ENCODE assay signal across 8 cellular contexts in genomic region chr5:1801954-1802295, GRCh38. TPM values are rescaled to one million over a fixed set of nuclear protein-coding genes. Genes with fewer than 3 reads are reported as not detected.
A peak's percentile ranks its signal among the peaks of the same experiment; 100 is the strongest.
DNase-seq lines count a peak whose midpoint lies in the region; ATAC-seq, FAIRE-seq and TF ChIP-seq lines count a peak whose summit lies in the region.

No MANE protein-coding gene starts in this region.

- H3K9me3 ChIP-seq in HUES6 (ENCODE audit: control insufficient read depth, insufficient read depth, low read depth, low read length) (no peaks in the 10 kb centered on the region), keratinocyte (ENCODE audit: control insufficient read depth, low read depth, low read length) (no peaks in the 10 kb centered on the region), thoracic aorta (no peaks in the 10 kb centered on the region)

- H3K4me3 ChIP-seq in HUES6 (ENCODE audit: low read depth, low read length) (peak overlapping the region; percentile 98), keratinocyte (ENCODE audit: control insufficient read depth in 2 of 3, extremely low read depth in 1 of 3, insufficient read depth in 2 of 3, low read depth in 1 of 3, low read length in 3 of 3) (peak overlapping the region; percentile 77 to 97 (median 95)), thoracic aorta (peak overlapping the region; percentile 86)

- H3K4me1 Mint-ChIP-seq in activated naive CD8-positive, alpha-beta T cell (ENCODE audit: low read depth) = peaks cover 57% of the 10 kb centered on the region

- no peaks in the 10 kb centered on the region for H3K27me3 Mint-ChIP-seq in activated naive CD8-positive, alpha-beta T cell

- H3K27me3 ChIP-seq in HUES6 (ENCODE audit: control insufficient read depth, insufficient read depth, low read length) (no peaks in the 10 kb centered on the region), keratinocyte (ENCODE audit: control insufficient read depth, extremely low read depth, insufficient read depth, low read length) (no peaks in the 10 kb centered on the region), thoracic aorta (replicated peaks; ENCODE audit: insufficient read depth) (no peaks in the 10 kb centered on the region)

- no peak overlapping the region for H2AFZ ChIP-seq in keratinocyte (ENCODE audit: control insufficient read depth, low read length)

- no peaks in the 10 kb centered on the region for H3K9me3 Mint-ChIP-seq in activated naive CD8-positive, alpha-beta T cell (ENCODE audit: low read depth)

- peak overlapping the region; percentile 100 for H3K4me2 ChIP-seq in keratinocyte (ENCODE audit: control insufficient read depth, extremely low read depth, insufficient read depth, low read depth, low read length)

- TF ChIP-seq CTCF in C4-2B (conservative IDR thresholded peaks at IDR 0.05) (no peak), keratinocyte (optimal IDR thresholded peaks at IDR 0.05 in 1 of 3, IDR thresholded peaks at IDR 0.05 in 1 of 3, conservative IDR thresholded peaks at IDR 0.05 in 1 of 3; ENCODE audit: extremely low read depth in 1 of 3, insufficient read depth in 2 of 3, low read length in 3 of 3) (no peak), thoracic aorta (IDR thresholded peaks at IDR 0.05) (no peak)

- dilution Hi-C loops in keratinocyte (cut with MboI; ENCODE audit: extremely low pct_ligation_motif_present, low sequenced_read_pairs) = no loop called here

- H4K20me1 ChIP-seq in keratinocyte (ENCODE audit: control insufficient read depth, extremely low read depth, insufficient read depth, low read length) = no peaks in the 10 kb centered on the region

- peaks cover 7% of the 10 kb centered on the region for H3K36me3 Mint-ChIP-seq in activated naive CD8-positive, alpha-beta T cell

- H3K79me2 ChIP-seq in keratinocyte (ENCODE audit: control insufficient read depth, insufficient read depth, low read length) = peaks cover 91% of the 10 kb centered on the region

- DNase-seq in keratinocyte (ENCODE audit: low read depth, low spot score) (no peak), thoracic aorta (ENCODE audit: low spot score) (no peak), NK-92 (lab: John Stamatoyannopoulos, UW; ENCODE audit: unreplicated experiment) (no peak)

- H3K4me1 ChIP-seq in HUES6 (ENCODE audit: control insufficient read depth, insufficient read depth, low read length) (peaks cover 5% of the 10 kb centered on the region; the same call in 1 of the 2 replicates), keratinocyte (ENCODE audit: control insufficient read depth, extremely low read depth, insufficient read depth, low read length) (peaks cover 14% of the 10 kb centered on the region), thoracic aorta (ENCODE audit: control insufficient read depth in 1 of 2, low read depth in 2 of 2) (peaks cover 4 to 16% of the 10 kb centered on the region in 2 donors)

- no peaks in the 10 kb centered on the region for H3K9me1 ChIP-seq in keratinocyte (ENCODE audit: control insufficient read depth, extremely low read depth, insufficient read depth, low read length)

- no peak for FAIRE-seq in keratinocyte (lab: Jason Lieb, UNC)

- peak overlapping the region; percentile 95 for H3K4me3 Mint-ChIP-seq in activated naive CD8-positive, alpha-beta T cell

- H3K27ac Mint-ChIP-seq in activated naive CD8-positive, alpha-beta T cell = peak overlapping the region; percentile 96

- H3K27ac ChIP-seq in C4-2B (peak overlapping the region; percentile 98), HUES6 (ENCODE audit: low read depth, low read length) (no peak overlapping the region; the same call in 1 of the 2 replicates), keratinocyte (ENCODE audit: control insufficient read depth, insufficient read depth, low read length) (peak overlapping the region; percentile 95), thoracic aorta (no peak overlapping the region)

- H3K9ac ChIP-seq in HUES6 (ENCODE audit: low read length) = peak overlapping the region; percentile 99
- peak overlapping the region; percentile 91 for H3K9ac ChIP-seq in keratinocyte (ENCODE audit: control insufficient read depth, extremely low read depth, insufficient read depth, low read length)

- ATAC-seq in thoracic aorta (ENCODE audit: insufficient number of reproducible peaks, low FRiP score, low read depth) (no peak), HG03457 (IDR thresholded peaks at IDR 0.05; ENCODE audit: unreplicated experiment) (no peak), HG02610 (IDR thresholded peaks at IDR 0.05; ENCODE audit: unreplicated experiment) (no peak)

- peaks cover 61% of the 10 kb centered on the region for H3K36me3 ChIP-seq in HUES6 (ENCODE audit: control insufficient read depth, insufficient read depth, low read length)
- peaks cover 34 to 50% of the 10 kb centered on the region in 2 experiments for H3K36me3 ChIP-seq in keratinocyte (ENCODE audit: control insufficient read depth in 2 of 2, extremely low read depth in 1 of 2, insufficient read depth in 2 of 2, low read length in 2 of 2)
- H3K36me3 ChIP-seq in thoracic aorta = peaks cover 40% of the 10 kb centered on the region

RNA-seq across cellular contexts. Expression of gene NDUFS6, which starts 0.7 kb away (rescaled TPM):
- 35.2 to 127 TPM (median 66.3 TPM) in 3 replicates for polyA plus RNA-seq in keratinocyte
- 99.2 TPM for polyA plus RNA-seq in keratinocyte (2011; ENCODE audit: low read depth)
- 17.8 and 50.2 TPM in 2 replicates for polyA plus RNA-seq in keratinocyte (2011; cell fraction: cytosol; rRNA removed)
- 22.3 and 39.5 TPM in 2 replicates for polyA plus RNA-seq in keratinocyte (2011; cell fraction: nucleus; rRNA removed)
- polyA plus RNA-seq in keratinocyte (2012; ENCODE audit: low replicate concordance) = 59.4 and 132 TPM in 2 replicates
- polyA minus RNA-seq in keratinocyte = 5.5 to 13.2 TPM (median 6.7 TPM) in 3 replicates
- polyA minus RNA-seq in keratinocyte (2011; cell fraction: cytosol; rRNA and poly(A)+ RNA removed) = 58.5 TPM
- 4.5 and 7.8 TPM in 2 replicates for polyA minus RNA-seq in keratinocyte (2011; cell fraction: nucleus; rRNA and poly(A)+ RNA removed)
- 10 to 100 TPM; 25.7 to 26.5 TPM for total RNA-seq in thoracic aorta

RNA-seq across cellular contexts. Expression of gene MRPL36, which starts 2.3 kb away (rescaled TPM):
- polyA plus RNA-seq in keratinocyte = 84.2 to 152 TPM (median 121 TPM) in 3 replicates
- 129 TPM for polyA plus RNA-seq in keratinocyte (2011; ENCODE audit: low read depth)
- 116 and 120 TPM in 2 replicates for polyA plus RNA-seq in keratinocyte (2011; cell fraction: cytosol; rRNA removed)
- 57.9 and 66.3 TPM in 2 replicates for polyA plus RNA-seq in keratinocyte (2011; cell fraction: nucleus; rRNA removed)
- polyA plus RNA-seq in keratinocyte (2012; ENCODE audit: low replicate concordance) = 99.1 and 103 TPM in 2 replicates
- 36.4 to 62.4 TPM (median 51.7 TPM) in 3 replicates for polyA minus RNA-seq in keratinocyte
- 64.8 TPM for polyA minus RNA-seq in keratinocyte (2011; cell fraction: cytosol; rRNA and poly(A)+ RNA removed)
- 10.3 and 12.1 TPM in 2 replicates for polyA minus RNA-seq in keratinocyte (2011; cell fraction: nucleus; rRNA and poly(A)+ RNA removed)
- total RNA-seq in thoracic aorta = 10 to 100 TPM; 26.2 to 26.9 TPM

Comparison
In these comparisons a context has a peak if more than half of its experiments do, and no peak if none do; other contexts are left out.
1. H3K27ac ChIP-seq: peak in C4-2B (single experiment) and keratinocyte (single experiment); none in HUES6 (single experiment) and thoracic aorta (0 of 2).
2. Peak in every context shown above with its lines, with median percentiles within 50 percentile points of each other: H3K4me3 ChIP-seq.